In the genomic region with DNA sequence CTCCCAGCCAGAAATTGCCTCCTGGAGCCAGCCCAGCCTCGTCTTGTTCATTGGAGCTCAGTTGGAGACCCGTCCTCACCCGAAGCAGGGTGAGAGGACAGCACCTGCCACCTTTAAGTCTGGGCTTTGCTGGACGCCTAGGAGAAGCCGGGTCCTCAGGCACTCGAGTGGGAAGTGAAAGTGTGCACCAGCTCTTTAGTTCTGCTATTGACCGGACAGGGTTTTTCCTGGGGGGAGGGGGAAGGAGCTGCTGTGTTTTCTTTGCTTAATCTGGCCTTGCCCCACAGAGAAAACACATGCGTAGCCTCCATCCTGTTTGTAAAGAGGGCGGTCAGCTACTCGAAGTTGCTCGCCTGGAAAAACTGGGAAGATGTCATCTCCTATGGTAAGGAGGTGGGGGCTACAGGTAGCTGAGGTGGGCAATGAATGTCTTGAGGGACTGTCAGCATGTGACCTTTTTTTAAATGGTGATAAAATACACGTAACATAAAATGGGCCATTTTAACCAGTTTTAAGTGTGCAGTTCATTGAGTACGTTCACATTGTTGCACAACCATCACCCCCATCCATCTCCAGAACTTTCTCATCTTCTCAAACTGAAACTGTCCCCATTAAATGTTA, we compare ENCODE assay signal across 1 cellular context.
A peak's percentile ranks its signal among the peaks of the same experiment; 100 is the strongest.
TF ChIP-seq lines count a peak whose summit lies in the region.

No MANE protein-coding gene starts in this region.

TF ChIP-seq in HepG2, 621 proteins besides CTCF, POLR2A, EP300 and RAD21 (continued from another document and continues in another):
- TF ChIP-seq, protein P1, sequence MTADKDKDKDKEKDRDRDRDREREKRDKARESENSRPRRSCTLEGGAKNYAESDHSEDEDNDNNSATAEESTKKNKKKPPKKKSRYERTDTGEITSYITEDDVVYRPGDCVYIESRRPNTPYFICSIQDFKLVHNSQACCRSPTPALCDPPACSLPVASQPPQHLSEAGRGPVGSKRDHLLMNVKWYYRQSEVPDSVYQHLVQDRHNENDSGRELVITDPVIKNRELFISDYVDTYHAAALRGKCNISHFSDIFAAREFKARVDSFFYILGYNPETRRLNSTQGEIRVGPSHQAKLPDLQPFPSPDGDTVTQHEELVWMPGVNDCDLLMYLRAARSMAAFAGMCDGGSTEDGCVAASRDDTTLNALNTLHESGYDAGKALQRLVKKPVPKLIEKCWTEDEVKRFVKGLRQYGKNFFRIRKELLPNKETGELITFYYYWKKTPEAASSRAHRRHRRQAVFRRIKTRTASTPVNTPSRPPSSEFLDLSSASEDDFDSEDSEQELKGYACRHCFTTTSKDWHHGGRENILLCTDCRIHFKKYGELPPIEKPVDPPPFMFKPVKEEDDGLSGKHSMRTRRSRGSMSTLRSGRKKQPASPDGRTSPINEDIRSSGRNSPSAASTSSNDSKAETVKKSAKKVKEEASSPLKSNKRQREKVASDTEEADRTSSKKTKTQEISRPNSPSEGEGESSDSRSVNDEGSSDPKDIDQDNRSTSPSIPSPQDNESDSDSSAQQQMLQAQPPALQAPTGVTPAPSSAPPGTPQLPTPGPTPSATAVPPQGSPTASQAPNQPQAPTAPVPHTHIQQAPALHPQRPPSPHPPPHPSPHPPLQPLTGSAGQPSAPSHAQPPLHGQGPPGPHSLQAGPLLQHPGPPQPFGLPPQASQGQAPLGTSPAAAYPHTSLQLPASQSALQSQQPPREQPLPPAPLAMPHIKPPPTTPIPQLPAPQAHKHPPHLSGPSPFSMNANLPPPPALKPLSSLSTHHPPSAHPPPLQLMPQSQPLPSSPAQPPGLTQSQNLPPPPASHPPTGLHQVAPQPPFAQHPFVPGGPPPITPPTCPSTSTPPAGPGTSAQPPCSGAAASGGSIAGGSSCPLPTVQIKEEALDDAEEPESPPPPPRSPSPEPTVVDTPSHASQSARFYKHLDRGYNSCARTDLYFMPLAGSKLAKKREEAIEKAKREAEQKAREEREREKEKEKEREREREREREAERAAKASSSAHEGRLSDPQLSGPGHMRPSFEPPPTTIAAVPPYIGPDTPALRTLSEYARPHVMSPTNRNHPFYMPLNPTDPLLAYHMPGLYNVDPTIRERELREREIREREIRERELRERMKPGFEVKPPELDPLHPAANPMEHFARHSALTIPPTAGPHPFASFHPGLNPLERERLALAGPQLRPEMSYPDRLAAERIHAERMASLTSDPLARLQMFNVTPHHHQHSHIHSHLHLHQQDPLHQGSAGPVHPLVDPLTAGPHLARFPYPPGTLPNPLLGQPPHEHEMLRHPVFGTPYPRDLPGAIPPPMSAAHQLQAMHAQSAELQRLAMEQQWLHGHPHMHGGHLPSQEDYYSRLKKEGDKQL (CRISPR knock-in tag; IDR thresholded peaks at IDR 0.05; ENCODE audit: low read depth): no peak
- TF ChIP-seq ZNF34 (CRISPR knock-in tag; IDR thresholded peaks at IDR 0.05; ENCODE audit: borderline replicate concordance) (no peak), DR1 (CRISPR knock-in tag; IDR thresholded peaks at IDR 0.05) (no peak), PPARG (CRISPR knock-in tag; conservative IDR thresholded peaks at IDR 0.05) (no peak), ZNF572 (CRISPR knock-in tag; IDR thresholded peaks at IDR 0.05) (0 out of 2 replicates have a peak, but pooled peaks have one; percentile 74), KDM3A (CRISPR knock-in tag; IDR thresholded peaks at IDR 0.05; ENCODE audit: low read depth) (no peak), MXI1 (IDR thresholded peaks at IDR 0.05; ENCODE audit: borderline replicate concordance, low read depth, low read length) (no peak), SNRNP70 (IDR thresholded peaks at IDR 0.05; ENCODE audit: low read depth, low read length) (no peak), RFX1 (IDR thresholded peaks at IDR 0.05) (no peak), ZNF720 (CRISPR knock-in tag; IDR thresholded peaks at IDR 0.05) (no peak), ZNF121 (CRISPR knock-in tag; IDR thresholded peaks at IDR 0.05) (no peak), ZNF160 (CRISPR knock-in tag; IDR thresholded peaks at IDR 0.05) (no peak), ZNF609 (CRISPR knock-in tag; IDR thresholded peaks at IDR 0.05; ENCODE audit: borderline replicate concordance) (no peak), ZNF331 (CRISPR knock-in tag; IDR thresholded peaks at IDR 0.05) (no peak), ZNF556 (CRISPR knock-in tag; IDR thresholded peaks at IDR 0.05; ENCODE audit: borderline replicate concordance) (no peak), GTF2F1 (IDR thresholded peaks at IDR 0.05; ENCODE audit: low read length) (no peak), MTA1 (CRISPR knock-in tag; IDR thresholded peaks at IDR 0.05; ENCODE audit: borderline replicate concordance) (0 out of 2 replicates have a peak, but pooled peaks have one; percentile 31), ZNF614 (CRISPR knock-in tag; IDR thresholded peaks at IDR 0.05; ENCODE audit: borderline replicate concordance) (no peak), ZNF543 (CRISPR knock-in tag; IDR thresholded peaks at IDR 0.05) (no peak), CENPBD1 (CRISPR knock-in tag; IDR thresholded peaks at IDR 0.05; ENCODE audit: borderline replicate concordance, low read depth) (no peak), FOXP1 (IDR thresholded peaks at IDR 0.05) (no peak), FOXP1 (CRISPR knock-in tag; IDR thresholded peaks at IDR 0.05) (peak; percentile 50; the same call in 1 of the 2 replicates), RARA (CRISPR knock-in tag; IDR thresholded peaks at IDR 0.05) (peak; percentile 17; the same call in 1 of the 2 replicates), ZNF746 (CRISPR knock-in tag; IDR thresholded peaks at IDR 0.05) (peak; percentile 42; the same call in 1 of the 2 replicates), ZNF224 (CRISPR knock-in tag; IDR thresholded peaks at IDR 0.05) (no peak)
- TF ChIP-seq, protein P2, sequence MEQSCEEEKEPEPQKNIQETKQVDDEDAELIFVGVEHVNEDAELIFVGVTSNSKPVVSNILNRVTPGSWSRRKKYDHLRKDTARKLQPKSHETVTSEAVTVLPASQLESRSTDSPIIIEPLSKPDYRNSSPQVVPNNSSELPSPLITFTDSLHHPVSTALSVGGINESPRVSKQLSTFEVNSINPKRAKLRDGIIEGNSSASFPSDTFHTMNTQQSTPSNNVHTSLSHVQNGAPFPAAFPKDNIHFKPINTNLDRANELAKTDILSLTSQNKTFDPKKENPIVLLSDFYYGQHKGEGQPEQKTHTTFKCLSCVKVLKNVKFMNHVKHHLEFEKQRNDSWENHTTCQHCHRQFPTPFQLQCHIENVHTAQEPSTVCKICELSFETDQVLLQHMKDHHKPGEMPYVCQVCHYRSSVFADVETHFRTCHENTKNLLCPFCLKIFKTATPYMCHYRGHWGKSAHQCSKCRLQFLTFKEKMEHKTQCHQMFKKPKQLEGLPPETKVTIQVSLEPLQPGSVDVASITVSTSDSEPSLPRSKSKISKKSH (CRISPR knock-in tag; IDR thresholded peaks at IDR 0.05; ENCODE audit: borderline replicate concordance): no peak
- TF ChIP-seq, protein P3, sequence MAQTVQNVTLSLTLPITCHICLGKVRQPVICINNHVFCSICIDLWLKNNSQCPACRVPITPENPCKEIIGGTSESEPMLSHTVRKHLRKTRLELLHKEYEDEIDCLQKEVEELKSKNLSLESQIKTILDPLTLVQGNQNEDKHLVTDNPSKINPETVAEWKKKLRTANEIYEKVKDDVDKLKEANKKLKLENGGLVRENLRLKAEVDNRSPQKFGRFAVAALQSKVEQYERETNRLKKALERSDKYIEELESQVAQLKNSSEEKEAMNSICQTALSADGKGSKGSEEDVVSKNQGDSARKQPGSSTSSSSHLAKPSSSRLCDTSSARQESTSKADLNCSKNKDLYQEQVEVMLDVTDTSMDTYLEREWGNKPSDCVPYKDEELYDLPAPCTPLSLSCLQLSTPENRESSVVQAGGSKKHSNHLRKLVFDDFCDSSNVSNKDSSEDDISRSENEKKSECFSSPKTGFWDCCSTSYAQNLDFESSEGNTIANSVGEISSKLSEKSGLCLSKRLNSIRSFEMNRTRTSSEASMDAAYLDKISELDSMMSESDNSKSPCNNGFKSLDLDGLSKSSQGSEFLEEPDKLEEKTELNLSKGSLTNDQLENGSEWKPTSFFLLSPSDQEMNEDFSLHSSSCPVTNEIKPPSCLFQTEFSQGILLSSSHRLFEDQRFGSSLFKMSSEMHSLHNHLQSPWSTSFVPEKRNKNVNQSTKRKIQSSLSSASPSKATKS (CRISPR knock-in tag; IDR thresholded peaks at IDR 0.05): no peak
- TF ChIP-seq, protein P4, sequence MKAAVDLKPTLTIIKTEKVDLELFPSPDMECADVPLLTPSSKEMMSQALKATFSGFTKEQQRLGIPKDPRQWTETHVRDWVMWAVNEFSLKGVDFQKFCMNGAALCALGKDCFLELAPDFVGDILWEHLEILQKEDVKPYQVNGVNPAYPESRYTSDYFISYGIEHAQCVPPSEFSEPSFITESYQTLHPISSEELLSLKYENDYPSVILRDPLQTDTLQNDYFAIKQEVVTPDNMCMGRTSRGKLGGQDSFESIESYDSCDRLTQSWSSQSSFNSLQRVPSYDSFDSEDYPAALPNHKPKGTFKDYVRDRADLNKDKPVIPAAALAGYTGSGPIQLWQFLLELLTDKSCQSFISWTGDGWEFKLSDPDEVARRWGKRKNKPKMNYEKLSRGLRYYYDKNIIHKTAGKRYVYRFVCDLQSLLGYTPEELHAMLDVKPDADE (CRISPR knock-in tag; IDR thresholded peaks at IDR 0.05): no peak
- TF ChIP-seq, protein P5, sequence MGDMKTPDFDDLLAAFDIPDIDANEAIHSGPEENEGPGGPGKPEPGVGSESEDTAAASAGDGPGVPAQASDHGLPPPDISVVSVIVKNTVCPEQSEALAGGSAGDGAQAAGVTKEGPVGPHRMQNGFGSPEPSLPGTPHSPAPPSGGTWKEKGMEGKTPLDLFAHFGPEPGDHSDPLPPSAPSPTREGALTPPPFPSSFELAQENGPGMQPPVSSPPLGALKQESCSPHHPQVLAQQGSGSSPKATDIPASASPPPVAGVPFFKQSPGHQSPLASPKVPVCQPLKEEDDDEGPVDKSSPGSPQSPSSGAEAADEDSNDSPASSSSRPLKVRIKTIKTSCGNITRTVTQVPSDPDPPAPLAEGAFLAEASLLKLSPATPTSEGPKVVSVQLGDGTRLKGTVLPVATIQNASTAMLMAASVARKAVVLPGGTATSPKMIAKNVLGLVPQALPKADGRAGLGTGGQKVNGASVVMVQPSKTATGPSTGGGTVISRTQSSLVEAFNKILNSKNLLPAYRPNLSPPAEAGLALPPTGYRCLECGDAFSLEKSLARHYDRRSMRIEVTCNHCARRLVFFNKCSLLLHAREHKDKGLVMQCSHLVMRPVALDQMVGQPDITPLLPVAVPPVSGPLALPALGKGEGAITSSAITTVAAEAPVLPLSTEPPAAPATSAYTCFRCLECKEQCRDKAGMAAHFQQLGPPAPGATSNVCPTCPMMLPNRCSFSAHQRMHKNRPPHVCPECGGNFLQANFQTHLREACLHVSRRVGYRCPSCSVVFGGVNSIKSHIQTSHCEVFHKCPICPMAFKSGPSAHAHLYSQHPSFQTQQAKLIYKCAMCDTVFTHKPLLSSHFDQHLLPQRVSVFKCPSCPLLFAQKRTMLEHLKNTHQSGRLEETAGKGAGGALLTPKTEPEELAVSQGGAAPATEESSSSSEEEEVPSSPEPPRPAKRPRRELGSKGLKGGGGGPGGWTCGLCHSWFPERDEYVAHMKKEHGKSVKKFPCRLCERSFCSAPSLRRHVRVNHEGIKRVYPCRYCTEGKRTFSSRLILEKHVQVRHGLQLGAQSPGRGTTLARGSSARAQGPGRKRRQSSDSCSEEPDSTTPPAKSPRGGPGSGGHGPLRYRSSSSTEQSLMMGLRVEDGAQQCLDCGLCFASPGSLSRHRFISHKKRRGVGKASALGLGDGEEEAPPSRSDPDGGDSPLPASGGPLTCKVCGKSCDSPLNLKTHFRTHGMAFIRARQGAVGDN (CRISPR knock-in tag; IDR thresholded peaks at IDR 0.05): peak; percentile 50; the same call in 1 of the 2 replicates
- TF ChIP-seq, protein P6, sequence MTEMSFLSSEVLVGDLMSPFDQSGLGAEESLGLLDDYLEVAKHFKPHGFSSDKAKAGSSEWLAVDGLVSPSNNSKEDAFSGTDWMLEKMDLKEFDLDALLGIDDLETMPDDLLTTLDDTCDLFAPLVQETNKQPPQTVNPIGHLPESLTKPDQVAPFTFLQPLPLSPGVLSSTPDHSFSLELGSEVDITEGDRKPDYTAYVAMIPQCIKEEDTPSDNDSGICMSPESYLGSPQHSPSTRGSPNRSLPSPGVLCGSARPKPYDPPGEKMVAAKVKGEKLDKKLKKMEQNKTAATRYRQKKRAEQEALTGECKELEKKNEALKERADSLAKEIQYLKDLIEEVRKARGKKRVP (CRISPR knock-in tag; IDR thresholded peaks at IDR 0.05): no peak
- TF ChIP-seq, protein P7, sequence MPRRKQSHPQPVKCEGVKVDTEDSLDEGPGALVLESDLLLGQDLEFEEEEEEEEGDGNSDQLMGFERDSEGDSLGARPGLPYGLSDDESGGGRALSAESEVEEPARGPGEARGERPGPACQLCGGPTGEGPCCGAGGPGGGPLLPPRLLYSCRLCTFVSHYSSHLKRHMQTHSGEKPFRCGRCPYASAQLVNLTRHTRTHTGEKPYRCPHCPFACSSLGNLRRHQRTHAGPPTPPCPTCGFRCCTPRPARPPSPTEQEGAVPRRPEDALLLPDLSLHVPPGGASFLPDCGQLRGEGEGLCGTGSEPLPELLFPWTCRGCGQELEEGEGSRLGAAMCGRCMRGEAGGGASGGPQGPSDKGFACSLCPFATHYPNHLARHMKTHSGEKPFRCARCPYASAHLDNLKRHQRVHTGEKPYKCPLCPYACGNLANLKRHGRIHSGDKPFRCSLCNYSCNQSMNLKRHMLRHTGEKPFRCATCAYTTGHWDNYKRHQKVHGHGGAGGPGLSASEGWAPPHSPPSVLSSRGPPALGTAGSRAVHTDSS (CRISPR knock-in tag; conservative IDR thresholded peaks at IDR 0.05): no peak
